23 cellular contexts compared by ENCODE assay signal in genomic region chr12:66426696-66427095, GRCh38.
"Had no signal": no experiment of that assay in that cellular context is flagged by ENCODE, and none has a peak within 500 bp of the region (broad histone marks: within the 10 kb centered on the region; RNA-seq: fewer than 3 reads in every experiment).

No MANE protein-coding gene starts in this region.

- H3K4me2 ChIP-seq: smooth muscle cell had no signal

- H3K9me3 ChIP-seq: mucosa of descending colon, prostate gland, suprapubic skin, transverse colon, upper lobe of right lung, uterus had no signal

- H3K4me1 ChIP-seq: left lung, prostate gland, right atrium auricular region, suprapubic skin, transverse colon, upper lobe of right lung, uterus had no signal

- H3K27ac ChIP-seq: dorsolateral prefrontal cortex, left lung, prostate gland, right atrium auricular region, suprapubic skin, transverse colon, upper lobe of right lung, uterus had no signal

- H3K4me3 ChIP-seq: dorsolateral prefrontal cortex, left lung, mucosa of descending colon, prostate gland, right atrium auricular region, smooth muscle cell, suprapubic skin, transverse colon, upper lobe of right lung, uterus had no signal

- H3K36me3 ChIP-seq: left lung, prostate gland, right atrium auricular region, suprapubic skin, transverse colon, upper lobe of right lung, uterus had no signal

- ATAC-seq: left cardiac atrium; left lung; mucosa of descending colon; natural killer cell treated with Interleukin-12 subunit alpha and Interleukin-12 subunit beta and Interleukin-15 and Interleukin-18, amount 100 ng/mL, for 72 hours; sciatic nerve; stimulated activated naive CD8-positive, alpha-beta T cell treated with anti-CD3 and anti-CD28 coated beads, Interleukin-15, amount 100 ng/mL, for 72 hours; upper lobe of right lung had no signal

- H3K27me3 ChIP-seq: dorsolateral prefrontal cortex, left lung, right atrium auricular region, suprapubic skin, transverse colon, uterus had no signal

- DNase-seq: dorsolateral prefrontal cortex; effector CD4-positive, alpha-beta T cell; head of caudate nucleus; left cardiac atrium; left lung; mesenchymal stem cell; mucosa of descending colon; naive B cell; stimulated activated CD4-positive, alpha-beta T cell treated with anti-CD3 and anti-CD28 coated beads, Interleukin-12 subunit alpha, Interleukin-12 subunit beta, amount 100 ng/mL, for 4 hours; stimulated activated CD4-positive, alpha-beta T cell treated with anti-CD3 and anti-CD28 coated beads, Interleukin-1b, Interleukin-23, amount 100 ng/mL, for 48 hours; stimulated activated CD4-positive, alpha-beta T cell treated with anti-CD3 and anti-CD28 coated beads, Interleukin-4, amount 100 ng/mL, for 1 hour; stimulated activated CD8-positive, alpha-beta memory T cell treated with anti-CD3 and anti-CD28 coated beads, Interleukin-4, amount 100 ng/mL, for 48 hours; stimulated activated naive CD4-positive, alpha-beta T cell; stimulated activated naive CD8-positive, alpha-beta T cell treated with anti-CD3 and anti-CD28 coated beads, Interleukin-15, amount 100 ng/mL, for 72 hours; transverse colon; upper lobe of right lung; uterus had no signal
